In genomic region chr12:94208433-94208921, GRCh38 we compare ENCODE assay signal across 8 cellular contexts.
DNase-seq lines count a peak whose midpoint lies in the region; ATAC-seq and TF ChIP-seq lines count a peak whose summit lies in the region.

No MANE protein-coding gene starts in this region.

- no peaks in the 10 kb centered on the region for H4K20me1 ChIP-seq in hepatocyte (ENCODE audit: insufficient read depth, poor library complexity, severe bottlenecking)

- no peak overlapping the region for H2AFZ ChIP-seq in hepatocyte

- no peaks in the 10 kb centered on the region for H3K27me3 ChIP-seq in ovary
- no peaks in the 10 kb centered on the region for H3K27me3 ChIP-seq in hepatocyte

- H3K4me1 ChIP-seq in ovary (ENCODE audit: insufficient read depth) (peaks cover 20% of the 10 kb centered on the region), hepatocyte (ENCODE audit: insufficient read depth) (peaks cover 5% of the 10 kb centered on the region)

- ATAC-seq in HG03354 (IDR thresholded peaks at IDR 0.05; ENCODE audit: poor library complexity, severe bottlenecking, unreplicated experiment) = peak; percentile 52

- TF ChIP-seq CTCF in ovary (IDR thresholded peaks at IDR 0.05) (no peak), hepatocyte (IDR thresholded peaks at IDR 0.05; ENCODE audit: poor library complexity) (no peak)

- no peak for TF ChIP-seq EP300 in ovary (IDR thresholded peaks at IDR 0.05)

- H3K79me2 ChIP-seq in hepatocyte = no peaks in the 10 kb centered on the region

- no peak overlapping the region for H3K4me2 ChIP-seq in hepatocyte

- intact Hi-C loops in ovary (cut with DNase I) = loop anchor here in 2 of 4 donors (10.0 kb wide), 2 partner anchors 46 to 54 kb away; no protein-coding TSS in a partner anchor

- DNase-seq in activated effector memory CD4-positive, alpha-beta T cell treated with anti-CD3 and anti-CD28 coated beads, Interleukin-2, amount 50 U/mL, for 16 hours = peak; percentile 78
- no peak for DNase-seq in activated effector memory CD4-positive, alpha-beta T cell treated with Interleukin-2 at 50 U/mL for 16 hours
- DNase-seq in activated T-helper 9 cell treated with anti-CD3 and anti-CD28 coated beads, Interleukin-2, amount 50 U/mL, for 16 hours (ENCODE audit: low read depth) = peak; percentile 15
- DNase-seq in ovary = peak in 2 of 5 donors; percentile 18 to 37
- DNase-seq in COLO668 (lab: John Stamatoyannopoulos, UW; ENCODE audit: unreplicated experiment) = no peak
- DNase-seq in DMS79 treated with DMSO at 0.1 percent for 48 hours (lab: John Stamatoyannopoulos, UW) = no peak
- DNase-seq in hepatocyte (ENCODE audit: low spot score) = no peak

- TF ChIP-seq POLR2A in ovary (IDR thresholded peaks at IDR 0.05) = no peak

- no peaks in the 10 kb centered on the region for H3K9me3 ChIP-seq in ovary
- no peaks in the 10 kb centered on the region for H3K9me3 ChIP-seq in hepatocyte (ENCODE audit: low read depth)

- H3K9me2 ChIP-seq in hepatocyte (replicated peaks; ENCODE audit: insufficient read depth) = no peaks in the 10 kb centered on the region

- H3K36me3 ChIP-seq in ovary = no peaks in the 10 kb centered on the region
- no peaks in the 10 kb centered on the region for H3K36me3 ChIP-seq in hepatocyte (replicated peaks; ENCODE audit: insufficient read depth, low read depth)

- peak overlapping the region; percentile 49 to 73 for H3K27ac ChIP-seq in ovary
- H3K27ac ChIP-seq in hepatocyte = no peak overlapping the region

- H3K4me3 ChIP-seq in ovary = no peak overlapping the region
- H3K4me3 ChIP-seq in hepatocyte = no peak overlapping the region

- WGBS in ovary, 3 donors = 14 to 25% (median 15%) methylated on average over 8 of the region's 8 CpGs
- 94% methylated on average over 8 of the region's 8 CpGs for WGBS in hepatocyte (ENCODE audit: low lambda C conversion rate, missing lambda C conversion rate)

Comparison
In these comparisons a context has a peak if more than half of its experiments do, and no peak if none do; other contexts are left out.
1. DNase-seq: peak in activated effector memory CD4-positive, alpha-beta T cell treated with anti-CD3 and anti-CD28 coated beads, Interleukin-2, amount 50 U/mL, for 16 hours (single experiment) and activated T-helper 9 cell treated with anti-CD3 and anti-CD28 coated beads, Interleukin-2, amount 50 U/mL, for 16 hours (single experiment); none in activated effector memory CD4-positive, alpha-beta T cell treated with Interleukin-2 at 50 U/mL for 16 hours (single experiment), COLO668 (single experiment), DMS79 treated with DMSO at 0.1 percent for 48 hours (single experiment) and hepatocyte (single experiment).